In genomic region chr4:150976478-150977118, GRCh38 we compare ENCODE assay signal across 11 cellular contexts. TPM values are rescaled to one million over a fixed set of nuclear protein-coding genes. Genes with fewer than 3 reads are reported as not detected.
DNase-seq lines count a peak whose midpoint lies in the region; ATAC-seq and TF ChIP-seq lines count a peak whose summit lies in the region.
"Had no signal": no experiment of that assay in that cellular context is flagged by ENCODE, and none has a peak within 500 bp of the region (broad histone marks: within the 10 kb centered on the region; RNA-seq: fewer than 3 reads in every experiment).

No MANE protein-coding gene starts in this region.

- no peaks in the 10 kb centered on the region for H3K36me3 ChIP-seq in mucosa of descending colon (ENCODE audit: low read depth)
- no peaks in the 10 kb centered on the region for H3K36me3 ChIP-seq in effector memory CD4-positive, alpha-beta T cell (ENCODE audit: control insufficient read depth, insufficient read depth, low read length)
- H3K36me3 ChIP-seq: colonic mucosa, right lobe of liver had no signal

- DNase-seq in NCI-H510A (lab: John Stamatoyannopoulos, UW) = peak; percentile 6
- DNase-seq in NCI-H510A treated with DMSO at 0.1 percent for 48 hours (lab: John Stamatoyannopoulos, UW) = no peak
- DNase-seq in SKM-1 (lab: John Stamatoyannopoulos, UW; ENCODE audit: unreplicated experiment) = peak; percentile 40
- no peak for DNase-seq in mucosa of descending colon
- no peak for DNase-seq in effector memory CD4-positive, alpha-beta T cell
- no peak for DNase-seq in T-helper 2 cell
- DNase-seq: activated naive CD8-positive, alpha-beta T cell treated with anti-CD3 and anti-CD28 coated beads, Interleukin-2, amount 10 ng/mL, durations not matched to agents 7 days and 5 days; colonic mucosa; right lobe of liver had no signal

- no peak overlapping the region for H3K27ac ChIP-seq in effector memory CD4-positive, alpha-beta T cell (ENCODE audit: insufficient read depth, low read length, poor library complexity, severe bottlenecking)
- H3K27ac ChIP-seq: colonic mucosa, right lobe of liver had no signal

- H3K9me3 ChIP-seq in mucosa of descending colon = no peaks in the 10 kb centered on the region
- H3K9me3 ChIP-seq in effector memory CD4-positive, alpha-beta T cell (ENCODE audit: control insufficient read depth, low read length) = no peaks in the 10 kb centered on the region
- H3K9me3 ChIP-seq: colonic mucosa, right lobe of liver had no signal

- ATAC-seq in HG02884 (IDR thresholded peaks at IDR 0.05; ENCODE audit: unreplicated experiment) = peak; percentile 56
- ATAC-seq in mucosa of descending colon = peak; percentile 40
- no peak for ATAC-seq in GM19395 (IDR thresholded peaks at IDR 0.05; ENCODE audit: unreplicated experiment)

- no peak overlapping the region for H3K4me3 ChIP-seq in mucosa of descending colon
- no peak overlapping the region for H3K4me3 ChIP-seq in effector memory CD4-positive, alpha-beta T cell (ENCODE audit: insufficient read depth, low read depth, low read length, poor library complexity, severe bottlenecking)
- H3K4me3 ChIP-seq: colonic mucosa, right lobe of liver had no signal

- TF ChIP-seq CTCF in mucosa of descending colon (IDR thresholded peaks at IDR 0.05) = no peak

- H3K27me3 ChIP-seq in effector memory CD4-positive, alpha-beta T cell (replicated peaks; ENCODE audit: control insufficient read depth, insufficient read depth, low read length, poor library complexity, severe bottlenecking) = no peaks in the 10 kb centered on the region
- H3K27me3 ChIP-seq: colonic mucosa, right lobe of liver had no signal

- intact Hi-C loops in mucosa of descending colon (cut with DNase I, micrococcal nuclease) = no loop called here

- peaks cover 29% of the 10 kb centered on the region for H3K4me1 ChIP-seq in mucosa of descending colon (ENCODE audit: low read depth)
- peaks cover 3% of the 10 kb centered on the region for H3K4me1 ChIP-seq in effector memory CD4-positive, alpha-beta T cell (ENCODE audit: control insufficient read depth, insufficient read depth, low read length, poor library complexity, severe bottlenecking)
- H3K4me1 ChIP-seq: colonic mucosa had no signal

RNA-seq across cellular contexts. Expression of gene LRBA, which starts 38.5 kb away (rescaled TPM):
- total RNA-seq in mucosa of descending colon = 10 to 100 TPM; 69.8 to 98.4 (median 76.2) TPM

Comparison
In these comparisons a context has a peak if more than half of its experiments do, and no peak if none do; other contexts are left out.
1. DNase-seq: peak in NCI-H510A (single experiment) and SKM-1 (single experiment); none in NCI-H510A treated with DMSO at 0.1 percent for 48 hours (single experiment), mucosa of descending colon (0 of 3), effector memory CD4-positive, alpha-beta T cell (0 of 3) and T-helper 2 cell (0 of 5).